In genomic region chr6:109008951-109009760, GRCh38 we compare ENCODE assay signal across 8 cellular contexts.
DNase-seq lines count a peak whose midpoint lies in the region; ATAC-seq and TF ChIP-seq lines count a peak whose summit lies in the region.

No MANE protein-coding gene starts in this region.

- no peaks in the 10 kb centered on the region for H3K27me3 Mint-ChIP-seq in activated naive CD8-positive, alpha-beta T cell treated with anti-CD3 and anti-CD28 coated beads for 36 hours
- no peaks in the 10 kb centered on the region for H3K27me3 Mint-ChIP-seq in osteocyte (ENCODE audit: unreplicated experiment)

- H3K9me3 ChIP-seq in thoracic aorta = no peaks in the 10 kb centered on the region

- CTCF ChIA-PET in HEK293T (lab: Yijun Ruan, JAX) = no interaction called here

- H3K4me3 ChIP-seq in thoracic aorta = peak overlapping the region; percentile 93

- H3K4me1 Mint-ChIP-seq in activated naive CD8-positive, alpha-beta T cell treated with anti-CD3 and anti-CD28 coated beads for 36 hours = peaks cover 56% of the 10 kb centered on the region
- peaks cover 21% of the 10 kb centered on the region for H3K4me1 Mint-ChIP-seq in osteocyte (ENCODE audit: unreplicated experiment)

- intact Hi-C loops in head of caudate nucleus (cut with DNase I) = no loop called here

- peak overlapping the region; percentile 93 for H3K4me3 Mint-ChIP-seq in activated naive CD8-positive, alpha-beta T cell treated with anti-CD3 and anti-CD28 coated beads for 36 hours
- peak overlapping the region; percentile 89 for H3K4me3 Mint-ChIP-seq in osteocyte (ENCODE audit: unreplicated experiment)

- POLR2A ChIA-PET in HEK293T (lab: Yijun Ruan, JAX) = interaction anchor here (0.6 to 2.6 kb wide), 9 partner anchors 10 to 85 kb away, joined by 3 to 15 read pairs (median 4); partner anchors contain the start of gene SESN1

- H3K4me1 ChIP-seq in thoracic aorta (ENCODE audit: control insufficient read depth in 1 of 2, low read depth in 2 of 2) = peaks cover 18 to 30% of the 10 kb centered on the region in 2 donors

- peak; percentile 91 for ATAC-seq in thoracic aorta (ENCODE audit: insufficient number of reproducible peaks, low FRiP score, low read depth)

- DNase-seq in G401 (ENCODE audit: low spot score) = peak; percentile 94
- DNase-seq in HEK293T (ENCODE audit: extremely low spot score) = peak; percentile 86
- peak; percentile 65 for DNase-seq in MV-4-11 (lab: John Stamatoyannopoulos, UW)
- peak; percentile 80 for DNase-seq in SKM-1 (lab: John Stamatoyannopoulos, UW; ENCODE audit: unreplicated experiment)
- DNase-seq in activated naive CD8-positive, alpha-beta T cell treated with anti-CD3 and anti-CD28 coated beads for 36 hours = peak; percentile 94
- peak; percentile 82 to 98 (median 95) for DNase-seq in head of caudate nucleus
- peak; percentile 95 for DNase-seq in osteocyte (ENCODE audit: extremely low spot score, unreplicated experiment)
- peak; percentile 80 for DNase-seq in thoracic aorta (ENCODE audit: low spot score)

- peak overlapping the region; percentile 96 for H3K27ac Mint-ChIP-seq in activated naive CD8-positive, alpha-beta T cell treated with anti-CD3 and anti-CD28 coated beads for 36 hours
- H3K27ac Mint-ChIP-seq in osteocyte (ENCODE audit: unreplicated experiment) = peak overlapping the region; percentile 84

- TF ChIP-seq CTCF in osteocyte (IDR thresholded peaks at IDR 0.05) (peak; percentile 24), thoracic aorta (IDR thresholded peaks at IDR 0.05) (peak; percentile 37)

- no peaks in the 10 kb centered on the region for H3K36me3 ChIP-seq in thoracic aorta

- H3K9me3 Mint-ChIP-seq in activated naive CD8-positive, alpha-beta T cell treated with anti-CD3 and anti-CD28 coated beads for 36 hours = no peaks in the 10 kb centered on the region
- no peaks in the 10 kb centered on the region for H3K9me3 Mint-ChIP-seq in osteocyte (ENCODE audit: unreplicated experiment)

- peaks cover 3% of the 10 kb centered on the region for H3K36me3 Mint-ChIP-seq in activated naive CD8-positive, alpha-beta T cell treated with anti-CD3 and anti-CD28 coated beads for 36 hours
- no peaks in the 10 kb centered on the region for H3K36me3 Mint-ChIP-seq in osteocyte (ENCODE audit: unreplicated experiment)

- in situ Hi-C loops in G401 (cut with HindIII; ENCODE audit: low sequenced_read_pairs) = no loop called here

- peak overlapping the region; percentile 76 to 88 for H3K27ac ChIP-seq in thoracic aorta

- no peaks in the 10 kb centered on the region for H3K27me3 ChIP-seq in thoracic aorta (replicated peaks; ENCODE audit: insufficient read depth)

TF ChIP-seq in HEK293T, 16 proteins besides CTCF, POLR2A, EP300 and RAD21:
- TF ChIP-seq PKNOX1 (IDR thresholded peaks at IDR 0.05) = peak; percentile 99
- no peak for TF ChIP-seq NFRKB (IDR thresholded peaks at IDR 0.05)
- TF ChIP-seq ZNF384 (IDR thresholded peaks at IDR 0.05) = no peak
- no peak for TF ChIP-seq ARNT (IDR thresholded peaks at IDR 0.05)
- TF ChIP-seq FOXM1 (IDR thresholded peaks at IDR 0.05; ENCODE audit: borderline replicate concordance) = no peak
- TF ChIP-seq LEF1 (IDR thresholded peaks at IDR 0.05; ENCODE audit: borderline replicate concordance) = no peak
- TF ChIP-seq CTBP1 (IDR thresholded peaks at IDR 0.05; ENCODE audit: borderline replicate concordance) = no peak

Comparison
In these comparisons a context has a peak if more than half of its experiments do, and no peak if none do; other contexts are left out.
1. Peak in every context shown above with its lines: DNase-seq, ATAC-seq, H3K4me3 ChIP-seq and H3K27ac ChIP-seq.